Comparison of ENCODE assay signal across 8 cellular contexts in the genomic region with DNA sequence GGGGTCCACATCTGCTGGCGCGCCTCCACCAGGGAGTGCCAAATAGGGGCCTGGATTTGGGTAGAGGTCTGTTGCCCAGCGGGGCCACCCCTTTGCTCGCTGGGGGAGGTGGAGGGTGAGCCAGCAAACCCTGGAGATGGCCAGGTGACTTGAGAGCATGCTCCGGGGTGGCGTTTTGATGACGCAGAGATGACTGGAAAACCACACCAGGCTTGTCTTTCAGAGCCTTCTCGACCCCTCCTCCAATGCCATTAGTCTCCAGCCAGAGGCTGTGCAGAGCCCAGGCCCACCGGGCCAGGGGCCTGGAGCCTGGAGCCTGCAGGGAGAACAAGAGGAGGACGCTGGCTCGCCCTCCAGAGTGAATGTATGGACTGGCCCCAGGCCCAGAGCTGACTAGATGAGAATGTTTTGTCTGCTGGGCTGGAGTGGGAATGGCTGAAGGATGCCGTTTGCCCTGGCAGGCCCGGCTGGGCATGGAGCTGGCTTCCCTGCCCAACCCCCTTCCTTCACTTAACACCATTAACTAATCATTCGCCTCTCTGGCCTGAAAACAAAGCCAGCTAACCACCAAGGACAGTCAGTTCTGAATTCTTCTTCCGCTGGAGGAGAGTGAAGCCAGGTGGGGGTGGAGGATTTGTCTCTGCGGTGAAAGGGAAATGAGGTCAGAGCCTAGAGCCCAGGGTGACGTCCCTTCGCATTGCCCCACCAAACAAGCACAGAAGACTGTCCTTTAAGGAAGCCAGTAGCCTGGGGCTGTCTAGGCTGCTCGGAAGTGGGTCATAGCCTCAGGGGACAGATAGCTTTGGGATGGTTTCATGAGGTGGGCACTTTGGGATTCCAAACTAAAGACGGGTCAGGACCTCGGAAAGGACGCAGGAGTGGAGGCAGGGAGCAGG. TPM values are rescaled to one million over a fixed set of nuclear protein-coding genes. Genes with fewer than 3 reads are reported as not detected.
DNase-seq lines count a peak whose midpoint lies in the region; ATAC-seq and TF ChIP-seq lines count a peak whose summit lies in the region.

No MANE protein-coding gene starts in this region.

- H3K4me1 ChIP-seq in H9 (ENCODE audit: insufficient read depth, low read length) (peaks cover 15% of the 10 kb centered on the region; the same call in 1 of the 2 replicates), left ventricle myocardium inferior (peaks cover 87% of the 10 kb centered on the region)

- no peak overlapping the region for H3K56ac ChIP-seq in H9 (ENCODE audit: insufficient read length, low read depth, low read length)

- peaks cover 44 to 49% of the 10 kb centered on the region in 2 experiments for H3K4me1 Mint-ChIP-seq in H9
- H3K4me1 Mint-ChIP-seq in WTC11 = peaks cover 47% of the 10 kb centered on the region

- no peak overlapping the region for H4K5ac ChIP-seq in H9 (ENCODE audit: insufficient read length, low read depth, low read length)

- DNase-seq in AG08395 (ENCODE audit: low spot score) (peak; percentile 10), H9 (peak; percentile 82), WTC11 (ENCODE audit: low spot score) (no peak), left ventricle myocardium inferior (no peak), NCI-H1105 treated with DMSO at 0.1 percent for 48 hours (lab: John Stamatoyannopoulos, UW) (no peak), D341Med (ENCODE audit: low spot score) (no peak)
- peak; percentile 37 for DNase-seq in stimulated activated CD8-positive, alpha-beta memory T cell treated with anti-CD3 and anti-CD28 coated beads, Interleukin-4, amount 100 ng/mL, for 48 hours

- peak overlapping the region; percentile 17 to 93 (median 77); a peak in 5 of 7 replicates for H3K27ac Mint-ChIP-seq in H9
- peak overlapping the region; percentile 83 for H3K27ac Mint-ChIP-seq in WTC11

- H2BK120ac ChIP-seq in H9 (ENCODE audit: low read depth, low read length, poor library complexity, severe bottlenecking) = no peak overlapping the region

- peak overlapping the region; percentile 15 for H3K18ac ChIP-seq in H9 (ENCODE audit: insufficient read length, low read depth, low read length)

- no peak overlapping the region for H3K23ac ChIP-seq in H9 (ENCODE audit: insufficient read length, low read depth, low read length)

- no peak overlapping the region for H3K9ac ChIP-seq in H9 (ENCODE audit: extremely low read depth, insufficient read length, low read length)

- H3K27me3 Mint-ChIP-seq in H9 (ENCODE audit: low read depth) = peaks cover 38% of the 10 kb centered on the region
- peaks cover 44% of the 10 kb centered on the region for H3K27me3 Mint-ChIP-seq in WTC11 (ENCODE audit: low read depth)

- H4K20me1 ChIP-seq in H9 (ENCODE audit: control insufficient read depth, insufficient read depth, insufficient read length) = no peaks in the 10 kb centered on the region

- H3T11ph ChIP-seq in H9 (ENCODE audit: low read length) = no peak overlapping the region

- no peak overlapping the region for H2AFZ ChIP-seq in H9 (ENCODE audit: low read length)

- no peak overlapping the region for H4K91ac ChIP-seq in H9 (ENCODE audit: insufficient read length, low read depth, low read length)

- H3K9me3 ChIP-seq in H9 (ENCODE audit: control insufficient read depth, low read depth, low read length) = no peaks in the 10 kb centered on the region
- no peaks in the 10 kb centered on the region for H3K9me3 ChIP-seq in left ventricle myocardium inferior (replicated peaks)

- no peak overlapping the region for H3K27ac ChIP-seq in H9 (ENCODE audit: insufficient read length, low read depth, low read length)
- H3K27ac ChIP-seq in left ventricle myocardium inferior (replicated peaks) = peak overlapping the region; percentile 92

- no CpG with 5 or more reads among the region's 22 CpGs for WGBS in H9 (ENCODE audit: extremely low coverage, insufficient read length, low lambda C conversion rate)

- H3K79me1 ChIP-seq in H9 (ENCODE audit: insufficient read depth, low read depth, low read length, poor library complexity, severe bottlenecking) = no peaks in the 10 kb centered on the region

- peaks cover 9% of the 10 kb centered on the region; the same call in 1 of the 2 replicates for H3K27me3 ChIP-seq in H9 (ENCODE audit: insufficient read depth, low read length)
- H3K27me3 ChIP-seq in left ventricle myocardium inferior (ENCODE audit: low read depth) = no peaks in the 10 kb centered on the region

- no peak overlapping the region for H4K8ac ChIP-seq in H9 (replicated peaks; ENCODE audit: insufficient read length, low read depth, low read length)

- H3K36me3 ChIP-seq in left ventricle myocardium inferior = peaks cover 15% of the 10 kb centered on the region

- H3K4me3 Mint-ChIP-seq in H9 (peak overlapping the region; percentile 23 to 53; a peak in 4 of 5 replicates), WTC11 (peak overlapping the region; percentile 54)

- no peak overlapping the region for H3K4me2 ChIP-seq in H9 (ENCODE audit: insufficient read depth, insufficient read length, low read length)

- peaks cover 0 to 6% (median 5%) of the 10 kb centered on the region in 3 experiments; a peak in 2 of 7 replicates for H3K36me3 Mint-ChIP-seq in H9 (ENCODE audit: insufficient read depth in 1 of 3, low read depth in 3 of 3)
- peaks cover 5% of the 10 kb centered on the region; the same call in 1 of the 2 replicates for H3K36me3 Mint-ChIP-seq in WTC11

- H2BK5ac ChIP-seq in H9 (ENCODE audit: insufficient read length, low read length) = no peak overlapping the region

- H2BK20ac ChIP-seq in H9 (ENCODE audit: low read depth, low read length, poor library complexity, severe bottlenecking) = no peak overlapping the region

- H2BK15ac ChIP-seq in H9 (ENCODE audit: low read depth, low read length) = no peak overlapping the region; the same call in 1 of the 2 replicates

- TF ChIP-seq CTCF in H9 (conservative IDR thresholded peaks at IDR 0.05) = no peak
- no peak for TF ChIP-seq CTCF in WTC11 (IDR thresholded peaks at IDR 0.05)
- no peak for TF ChIP-seq CTCF in left ventricle myocardium inferior (IDR thresholded peaks at IDR 0.05; ENCODE audit: borderline replicate concordance)

- peak overlapping the region; percentile 79 for H3K4me3 ChIP-seq in left ventricle myocardium inferior

- peaks cover 34% of the 10 kb centered on the region for H3K23me2 ChIP-seq in H9 (ENCODE audit: insufficient read length, low read depth, low read length, poor library complexity, severe bottlenecking)

- CTCF ChIA-PET in WTC11 (lab: Charles Lee) = interaction anchor here (0.6 to 13.7 kb wide), 12 partner anchors 11 to 410 kb away, joined by 3 to 387 read pairs (median 6); a partner anchor contains a TSS

- no peak overlapping the region for H3K4ac ChIP-seq in H9 (ENCODE audit: low read depth, low read length)

- no peak overlapping the region for H2BK12ac ChIP-seq in H9 (ENCODE audit: insufficient read length, low read depth, low read length)

- H3K9me3 Mint-ChIP-seq in H9 (no peaks in the 10 kb centered on the region; a peak in 1 of 5 replicates), WTC11 (no peaks in the 10 kb centered on the region)

- intact Hi-C loops in left ventricle myocardium inferior (cut with micrococcal nuclease) = no loop called here

- POLR2A ChIA-PET in WTC11 (lab: Charles Lee) = interaction anchor here (0.8 to 4.7 kb wide), 4 partner anchors 12 to 216 kb away, joined by 3 to 35 read pairs (median 4); a partner anchor contains a TSS

- H3K79me2 ChIP-seq in H9 (ENCODE audit: insufficient read depth, low read length) = no peaks in the 10 kb centered on the region

- ATAC-seq in WTC11 (peak; percentile 2), GM19395 (IDR thresholded peaks at IDR 0.05; ENCODE audit: unreplicated experiment) (no peak)

- H2AK5ac ChIP-seq in H9 (ENCODE audit: insufficient read length, low read length) = no peak overlapping the region

- H3K14ac ChIP-seq in H9 (ENCODE audit: insufficient read depth, low read length) = no peak overlapping the region

TF ChIP-seq in WTC11, 78 proteins besides CTCF, POLR2A, EP300 and RAD21:
- TF ChIP-seq FOXP1 (CRISPR knock-in tag; IDR thresholded peaks at IDR 0.05; ENCODE audit: borderline replicate concordance) = 0 out of 2 replicates have a peak, but pooled peaks have one; percentile 59
- no peak for TF ChIP-seq NR2C2 (CRISPR knock-in tag; IDR thresholded peaks at IDR 0.05)
TF ChIP-seq in WTC11: peak in this region for 1.

RNA-seq across cellular contexts. Expression of a gene that starts 1.6 kb away (rescaled TPM):
- total RNA-seq in H9 (2021) (21.5 and 23.3 TPM in 2 replicates), WTC11 (2021) (20.7 to 26.4 TPM (median 22.1 TPM) in 3 replicates), left ventricle myocardium inferior (59.2 TPM)

RNA-seq across cellular contexts. Expression of a gene that starts 15.8 kb away (rescaled TPM):
- total RNA-seq in H9 (2021) (56.2 and 57.6 TPM in 2 replicates), WTC11 (2021) (90.0 to 91.1 TPM (median 90.6 TPM) in 3 replicates), left ventricle myocardium inferior (14.0 TPM)

RNA-seq across cellular contexts. Expression of a gene that starts 22.2 kb away (rescaled TPM):
- total RNA-seq in H9 (2021) (0.33 and 0.59 TPM in 2 replicates), WTC11 (2021) (2.0 to 3.0 TPM (median 2.2 TPM) in 3 replicates), left ventricle myocardium inferior (14.4 TPM)

RNA-seq across cellular contexts. Expression of a gene that starts 28.0 kb away (rescaled TPM):
- total RNA-seq in H9 (2021) (not detected in 2 replicates), WTC11 (2021) (not detected in 3 replicates), left ventricle myocardium inferior (not detected)

Comparison
In these comparisons a context has a peak if more than half of its experiments do, and no peak if none do; other contexts are left out.
1. DNase-seq: peak in AG08395 (single experiment), H9 (single experiment) and stimulated activated CD8-positive, alpha-beta memory T cell treated with anti-CD3 and anti-CD28 coated beads, Interleukin-4, amount 100 ng/mL, for 48 hours (single experiment); none in WTC11 (single experiment), left ventricle myocardium inferior (single experiment), NCI-H1105 treated with DMSO at 0.1 percent for 48 hours (single experiment) and D341Med (single experiment).